Comparison of ENCODE assay signal across 1 cellular context in the genomic region with DNA sequence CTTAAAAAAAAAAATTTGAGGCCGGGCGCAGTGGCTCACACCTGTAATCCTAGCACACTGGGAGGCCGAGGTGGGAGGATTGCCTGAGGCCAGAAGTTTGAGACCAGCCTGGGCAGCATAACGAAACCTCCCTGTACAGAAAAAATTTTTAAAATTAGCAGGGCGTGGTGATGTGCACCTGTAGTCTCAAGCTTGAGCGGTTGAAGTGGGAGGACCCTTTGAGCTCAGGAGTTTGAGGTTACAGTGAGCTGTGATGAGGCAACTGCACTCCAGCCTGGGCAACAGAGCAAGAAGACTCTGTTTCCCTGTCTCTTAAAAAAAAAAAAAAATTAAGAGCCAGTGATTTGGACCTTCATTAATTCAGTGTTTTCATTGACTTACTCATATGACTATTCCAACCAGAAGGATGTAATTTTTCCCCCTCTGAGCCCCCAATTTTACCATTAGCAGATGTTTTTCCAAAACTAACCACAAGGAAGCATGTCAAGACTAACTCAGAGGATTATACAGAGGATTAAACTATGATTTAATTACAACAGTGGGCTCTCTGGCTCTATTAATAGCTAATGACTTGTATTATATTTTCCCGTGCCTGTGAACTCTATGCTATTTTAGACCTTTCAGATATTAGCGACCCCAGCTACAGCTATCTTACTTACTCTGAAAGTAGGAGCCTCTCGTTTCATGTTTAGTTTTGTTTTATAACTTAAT.
TF ChIP-seq lines count a peak whose summit lies in the region.

No MANE protein-coding gene starts in this region.

TF ChIP-seq in WTC11, 78 proteins besides CTCF, POLR2A, EP300 and RAD21 (continued from another document):
- no peak for TF ChIP-seq MLX (CRISPR knock-in tag; IDR thresholded peaks at IDR 0.05)
- no peak for TF ChIP-seq GTF2I (CRISPR knock-in tag; conservative IDR thresholded peaks at IDR 0.05)
